Comparison of ENCODE assay signal across 9 cellular contexts in the genomic region with DNA sequence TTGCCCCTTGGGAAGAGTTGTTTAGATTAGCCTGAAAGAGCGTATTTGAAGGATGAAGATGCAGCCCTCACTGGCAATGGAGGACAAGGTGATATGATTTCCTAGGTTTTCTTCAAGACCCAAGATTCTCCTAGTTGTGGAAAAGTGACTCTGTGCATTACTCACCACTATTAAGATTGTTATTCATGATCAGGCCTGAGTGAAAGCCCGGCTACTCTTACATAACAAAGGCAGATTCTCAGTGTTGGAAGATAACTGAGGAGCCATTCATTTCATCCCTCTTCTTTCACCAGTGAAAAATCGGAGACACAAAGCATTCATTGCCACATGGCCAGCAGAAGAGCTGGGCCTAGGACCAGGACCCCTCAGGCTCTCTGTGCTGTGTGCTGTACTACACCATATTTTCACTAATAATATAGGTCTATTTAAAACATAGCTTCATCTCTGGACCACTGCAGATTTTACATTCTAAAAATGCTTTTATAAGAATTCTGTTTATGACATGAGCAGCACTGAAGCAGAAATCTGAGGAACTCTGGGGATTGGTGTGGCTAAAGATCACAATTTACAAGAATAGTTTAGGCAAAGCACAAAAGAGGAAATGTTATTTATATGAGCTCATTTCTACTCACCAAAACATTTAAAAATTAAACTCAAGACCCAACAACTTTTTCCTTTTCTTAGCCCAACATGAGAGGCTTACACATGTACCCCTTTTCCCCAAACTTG.
DNase-seq lines count a peak whose midpoint lies in the region; TF ChIP-seq lines count a peak whose summit lies in the region.
"Had no signal": no experiment of that assay in that cellular context is flagged by ENCODE, and none has a peak within 500 bp of the region (broad histone marks: within the 10 kb centered on the region; RNA-seq: fewer than 3 reads in every experiment).

No MANE protein-coding gene starts in this region.

- H3K27me3 ChIP-seq in PC-9 (ENCODE audit: insufficient read depth, low read depth) = no peaks in the 10 kb centered on the region

- H3K9me3 ChIP-seq in PC-9 (ENCODE audit: insufficient read depth, low read depth) = no peaks in the 10 kb centered on the region

- H3K4me2 ChIP-seq in PC-9 = no peak overlapping the region

- no peak overlapping the region for H2AFZ ChIP-seq in PC-9

- no peaks in the 10 kb centered on the region for H3K79me2 ChIP-seq in PC-9 (ENCODE audit: low read depth)

- POLR2A ChIA-PET in PC-9 (lab: Charles Lee; ENCODE audit: unreplicated experiment) = no interaction called here

- no TSS peak for BruUV-seq in PC-9 (replicated peaks; lab: Mats Ljungman, UMichigan)

- no peak for TF ChIP-seq CTCF in choroid plexus epithelial cell (conservative IDR thresholded peaks at IDR 0.05; ENCODE audit: low read depth, low read length)
- no peak for TF ChIP-seq CTCF in PC-9 (conservative IDR thresholded peaks at IDR 0.05)

- H3K27ac ChIP-seq in substantia nigra (ENCODE audit: low read depth, low read length, poor library complexity, severe bottlenecking) (peak overlapping the region; percentile 76), PC-9 (no peak overlapping the region)

- H3K4me1 ChIP-seq in PC-9 (replicated peaks; ENCODE audit: insufficient read depth) = 0 out of 2 replicates have a peak, but pooled peaks cover 11% of the 10 kb centered on the region

- DNase-seq in LHCN-M2 (ENCODE audit: low read depth) = peak; percentile 75
- peak; percentile 65 for DNase-seq in choroid plexus epithelial cell (ENCODE audit: low read depth)
- peak; percentile 66 for DNase-seq in kidney tubule cell (ENCODE audit: low spot score)
- peak in 19 of 49 donors; percentile 4 to 72 (median 18) for DNase-seq in substantia nigra (lab: John Stamatoyannopoulos, UW)
- no peak for DNase-seq in activated T-cell treated with anti-CD3 and anti-CD28 coated beads, Interleukin-2, amount 50 U/mL, for 1 hour
- no peak for DNase-seq in cerebellar nuclear complex (lab: John Stamatoyannopoulos, UW)
- DNase-seq in PC-9 = no peak
- DNase-seq in DMS114 treated with DMSO at 0.1 percent for 48 hours (lab: John Stamatoyannopoulos, UW; ENCODE audit: unreplicated experiment) = no peak

- intact Hi-C loops in PC-9 (cut with micrococcal nuclease; ENCODE audit: unreplicated experiment) = no loop called here

- no peaks in the 10 kb centered on the region for H3K36me3 ChIP-seq in PC-9 (ENCODE audit: low read depth)

- H3K9me2 ChIP-seq in PC-9 (ENCODE audit: insufficient read depth) = peaks cover 6% of the 10 kb centered on the region; the same call in 1 of the 2 replicates

- CTCF ChIA-PET in PC-9 (lab: Charles Lee) = no interaction called here

- H3K4me3 ChIP-seq in choroid plexus epithelial cell (ENCODE audit: low read depth, low read length) (no peak overlapping the region), PC-9 (no peak overlapping the region)
- H3K4me3 ChIP-seq: GM12878 had no signal

- H4K20me1 ChIP-seq in PC-9 (ENCODE audit: insufficient read depth) = no peaks in the 10 kb centered on the region

- H3F3A ChIP-seq in PC-9 (ENCODE audit: insufficient read depth, low read depth) = no peaks in the 10 kb centered on the region

Comparison
In these comparisons a context has a peak if more than half of its experiments do, and no peak if none do; other contexts are left out.
1. DNase-seq: peak in LHCN-M2 (single experiment), choroid plexus epithelial cell (single experiment) and kidney tubule cell (single experiment); none in activated T-cell treated with anti-CD3 and anti-CD28 coated beads, Interleukin-2, amount 50 U/mL, for 1 hour (single experiment), cerebellar nuclear complex (0 of 2), PC-9 (0 of 2) and DMS114 treated with DMSO at 0.1 percent for 48 hours (single experiment).